In the genomic region with DNA sequence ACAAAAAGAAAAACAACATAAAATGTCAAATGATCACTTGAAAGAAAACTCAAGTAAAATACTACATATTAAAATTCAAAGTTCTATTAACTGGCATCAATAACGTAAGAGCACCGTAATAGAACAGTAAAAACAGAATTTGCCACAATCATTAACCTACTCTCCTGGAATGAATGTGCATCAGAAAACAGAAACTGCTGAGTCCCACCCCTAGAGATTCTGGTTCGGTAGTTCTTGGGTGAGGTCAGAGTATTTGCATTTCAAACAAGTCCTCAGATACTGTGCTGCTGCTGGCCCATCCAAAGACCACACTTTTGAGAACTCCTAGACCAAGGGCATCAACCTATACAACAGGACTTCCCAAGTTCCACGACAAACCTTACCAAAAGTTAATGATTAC, we compare ENCODE assay signal across 10 cellular contexts. TPM values are rescaled to one million over a fixed set of nuclear protein-coding genes. Genes with fewer than 3 reads are reported as not detected.
A peak's percentile ranks its signal among the peaks of the same experiment; 100 is the strongest.
DNase-seq lines count a peak whose midpoint lies in the region; ATAC-seq and TF ChIP-seq lines count a peak whose summit lies in the region.
"Had no signal": no experiment of that assay in that cellular context is flagged by ENCODE, and none has a peak within 500 bp of the region (broad histone marks: within the 10 kb centered on the region; RNA-seq: fewer than 3 reads in every experiment).

No MANE protein-coding gene starts in this region.

- H3K27me3 ChIP-seq in esophagus squamous epithelium = no peaks in the 10 kb centered on the region

- TF ChIP-seq CTCF in HFFc6 (IDR thresholded peaks at IDR 0.05) = no peak
- TF ChIP-seq CTCF in esophagus squamous epithelium (IDR thresholded peaks at IDR 0.05) = no peak

- H3K36me3 ChIP-seq in esophagus squamous epithelium = peaks cover 6 to 99% (median 17%) of the 10 kb centered on the region in 3 donors

- no peak overlapping the region for H3K27ac Mint-ChIP-seq in activated naive CD8-positive, alpha-beta T cell treated with anti-CD3 and anti-CD28 coated beads, Interleukin-2, amount 50 U/mL, for 24 hours
- no peak overlapping the region for H3K27ac Mint-ChIP-seq in activated naive CD8-positive, alpha-beta T cell treated with anti-CD3 and anti-CD28 coated beads for 36 hours
- no peak overlapping the region for H3K27ac Mint-ChIP-seq in HFFc6

- H3K4me1 ChIP-seq in esophagus squamous epithelium = no peaks in the 10 kb centered on the region

- DNase-seq in activated naive CD8-positive, alpha-beta T cell treated with anti-CD3 and anti-CD28 coated beads, Interleukin-2, amount 50 U/mL, for 24 hours = no peak
- no peak for DNase-seq in activated naive CD8-positive, alpha-beta T cell treated with anti-CD3 and anti-CD28 coated beads for 36 hours
- DNase-seq in renal cortical epithelial cell (ENCODE audit: low read depth) (peak; percentile 66), HFFc6 (no peak), NCI-H2107 treated with DMSO at 0.1 percent for 48 hours (lab: John Stamatoyannopoulos, UW; ENCODE audit: unreplicated experiment) (no peak), esophagus squamous epithelium (lab: John Stamatoyannopoulos, UW) (no peak)
- DNase-seq: nucleus accumbens, Right ventricle myocardium superior had no signal

- H3K36me3 Mint-ChIP-seq in activated naive CD8-positive, alpha-beta T cell treated with anti-CD3 and anti-CD28 coated beads, Interleukin-2, amount 50 U/mL, for 24 hours (ENCODE audit: low read depth) = peaks cover 65% of the 10 kb centered on the region
- peaks cover 23% of the 10 kb centered on the region for H3K36me3 Mint-ChIP-seq in activated naive CD8-positive, alpha-beta T cell treated with anti-CD3 and anti-CD28 coated beads for 36 hours
- H3K36me3 Mint-ChIP-seq in HFFc6 (ENCODE audit: low read depth) = peaks cover 40% of the 10 kb centered on the region

- H3K27ac ChIP-seq in esophagus squamous epithelium = no peak overlapping the region

- no peaks in the 10 kb centered on the region for H3K9me3 Mint-ChIP-seq in activated naive CD8-positive, alpha-beta T cell treated with anti-CD3 and anti-CD28 coated beads, Interleukin-2, amount 50 U/mL, for 24 hours
- no peaks in the 10 kb centered on the region for H3K9me3 Mint-ChIP-seq in activated naive CD8-positive, alpha-beta T cell treated with anti-CD3 and anti-CD28 coated beads for 36 hours
- H3K9me3 Mint-ChIP-seq in HFFc6 = no peaks in the 10 kb centered on the region

- peak; percentile 59 for ATAC-seq in activated naive CD8-positive, alpha-beta T cell treated with anti-CD3 and anti-CD28 coated beads, Interleukin-2, amount 50 U/mL, for 24 hours
- ATAC-seq in GM21529 (IDR thresholded peaks at IDR 0.05; ENCODE audit: unreplicated experiment) = peak; percentile 88
- ATAC-seq in HG03175 (IDR thresholded peaks at IDR 0.05; ENCODE audit: unreplicated experiment) = peak; percentile 94

- H3K4me3 Mint-ChIP-seq in activated naive CD8-positive, alpha-beta T cell treated with anti-CD3 and anti-CD28 coated beads, Interleukin-2, amount 50 U/mL, for 24 hours = no peak overlapping the region
- H3K4me3 Mint-ChIP-seq in activated naive CD8-positive, alpha-beta T cell treated with anti-CD3 and anti-CD28 coated beads for 36 hours = no peak overlapping the region
- no peak overlapping the region for H3K4me3 Mint-ChIP-seq in HFFc6

- no peak overlapping the region for H3K4me3 ChIP-seq in esophagus squamous epithelium

- H3K27me3 Mint-ChIP-seq in activated naive CD8-positive, alpha-beta T cell treated with anti-CD3 and anti-CD28 coated beads, Interleukin-2, amount 50 U/mL, for 24 hours = no peaks in the 10 kb centered on the region
- no peaks in the 10 kb centered on the region for H3K27me3 Mint-ChIP-seq in activated naive CD8-positive, alpha-beta T cell treated with anti-CD3 and anti-CD28 coated beads for 36 hours
- no peaks in the 10 kb centered on the region; the same call in 1 of the 2 replicates for H3K27me3 Mint-ChIP-seq in HFFc6 (ENCODE audit: insufficient read depth)

- no peak for TF ChIP-seq POLR2A in esophagus squamous epithelium (IDR thresholded peaks at IDR 0.05)

- WGBS in esophagus squamous epithelium, 2 donors = 62 to 79% methylated on average over 4 of the region's 4 CpGs

- no peaks in the 10 kb centered on the region for H3K9me3 ChIP-seq in esophagus squamous epithelium

- H3K4me1 Mint-ChIP-seq in activated naive CD8-positive, alpha-beta T cell treated with anti-CD3 and anti-CD28 coated beads, Interleukin-2, amount 50 U/mL, for 24 hours = peaks cover 10% of the 10 kb centered on the region
- peaks cover 9% of the 10 kb centered on the region for H3K4me1 Mint-ChIP-seq in activated naive CD8-positive, alpha-beta T cell treated with anti-CD3 and anti-CD28 coated beads for 36 hours
- peaks cover 5% of the 10 kb centered on the region; the same call in 1 of the 2 replicates for H3K4me1 Mint-ChIP-seq in HFFc6 (ENCODE audit: low read depth)

- intact Hi-C loops in esophagus squamous epithelium (cut with DNase I) = no loop called here

RNA-seq across cellular contexts. Expression of a gene that starts 23.5 kb away (rescaled TPM):
- 100 to 1,000 TPM; 109 to 124 TPM for total RNA-seq in activated naive CD8-positive, alpha-beta T cell treated with anti-CD3 and anti-CD28 coated beads for 36 hours
- total RNA-seq in renal cortical epithelial cell = 26.9 and 66.4 TPM in 2 replicates
- total RNA-seq in HFFc6 (2021; fragmentation: NEBNext Ultra II Directional; extraction: Animal tissue kit (Norgen Biotek cat#: 25700)) = 10 to 100 TPM; 54.3 to 80.5 (median 74.8) TPM
- total RNA-seq in esophagus squamous epithelium = 10 to 100 TPM; 26.4 to 68.9 (median 46.4) TPM
